In genomic region chr1:152871731-152872126, GRCh38 we compare ENCODE assay signal across 2 cellular contexts.
TF ChIP-seq lines count a peak whose summit lies in the region.

No MANE protein-coding gene starts in this region.

TF ChIP-seq in SK-N-SH, 30 proteins besides CTCF, POLR2A, EP300 and RAD21:
- TF ChIP-seq USF2 (IDR thresholded peaks at IDR 0.05; ENCODE audit: borderline replicate concordance, low read depth, low read length): no peak
- TF ChIP-seq NRF1 (IDR thresholded peaks at IDR 0.05; ENCODE audit: low read depth, low read length): no peak
- no peak for TF ChIP-seq RXRA (IDR thresholded peaks at IDR 0.05; ENCODE audit: borderline replicate concordance, low read depth)
- TF ChIP-seq REST (IDR thresholded peaks at IDR 0.05; ENCODE audit: low read depth, low read length): no peak
- TF ChIP-seq PBX3 (IDR thresholded peaks at IDR 0.05): no peak
- no peak for TF ChIP-seq GATA2 (CRISPR knock-in tag; IDR thresholded peaks at IDR 0.05)
- no peak for TF ChIP-seq FOXJ3 (CRISPR knock-in tag; IDR thresholded peaks at IDR 0.05)
- TF ChIP-seq MXI1 (IDR thresholded peaks at IDR 0.05; ENCODE audit: low read depth, low read length): no peak
- no peak for TF ChIP-seq ELF1 (IDR thresholded peaks at IDR 0.05)
- TF ChIP-seq USF1 (IDR thresholded peaks at IDR 0.05; ENCODE audit: borderline replicate concordance, low read depth): no peak
- no peak for TF ChIP-seq CHD2 (IDR thresholded peaks at IDR 0.05; ENCODE audit: low read length, partially characterized antibody)
- no peak for TF ChIP-seq TEAD4 (IDR thresholded peaks at IDR 0.05; ENCODE audit: borderline replicate concordance, insufficient read depth)
- TF ChIP-seq FOSL2 (IDR thresholded peaks at IDR 0.05; ENCODE audit: borderline replicate concordance, low read depth): no peak
- no peak for TF ChIP-seq JUND (IDR thresholded peaks at IDR 0.05)
- no peak for TF ChIP-seq MEF2A (IDR thresholded peaks at IDR 0.05; ENCODE audit: borderline replicate concordance, low read depth)
- TF ChIP-seq YY1 (IDR thresholded peaks at IDR 0.05; ENCODE audit: low read depth): no peak
- TF ChIP-seq RFX5 (IDR thresholded peaks at IDR 0.05; ENCODE audit: low read length): no peak
- no peak for TF ChIP-seq EZH2phosphoT487 (IDR thresholded peaks at IDR 0.05; ENCODE audit: borderline replicate concordance, low read depth)
- TF ChIP-seq MAX (IDR thresholded peaks at IDR 0.05; ENCODE audit: low read depth): no peak

TF ChIP-seq in SK-N-SH treated with all-trans-retinoic acid at 6 μM for 48 hours, 23 proteins besides CTCF, POLR2A, EP300 and RAD21:
- TF ChIP-seq ZNF70 (CRISPR knock-in tag; IDR thresholded peaks at IDR 0.05) (no peak), CREB5 (CRISPR knock-in tag; IDR thresholded peaks at IDR 0.05; ENCODE audit: low read depth) (no peak), ZNF565 (CRISPR knock-in tag; conservative IDR thresholded peaks at IDR 0.05; ENCODE audit: low read depth) (no peak), ESRRG (CRISPR knock-in tag; IDR thresholded peaks at IDR 0.05) (no peak), ZFP30 (CRISPR knock-in tag; IDR thresholded peaks at IDR 0.05) (no peak), TCF4 (CRISPR knock-in tag; IDR thresholded peaks at IDR 0.05; ENCODE audit: borderline replicate concordance) (no peak), ISL1 (CRISPR knock-in tag; IDR thresholded peaks at IDR 0.05) (no peak)
